8 cellular contexts compared by ENCODE assay signal in genomic region chr9:98943682-98944129, GRCh38. TPM values are rescaled to one million over a fixed set of nuclear protein-coding genes. Genes with fewer than 3 reads are reported as not detected.
DNase-seq lines count a peak whose midpoint lies in the region; ATAC-seq and TF ChIP-seq lines count a peak whose summit lies in the region.

Gene COL15A1, plus strand, starts transcription at chr9:98943907. Its CDS starts 155 bp downstream, at chr9:98944062.

- BruUV-seq in IMR-90 (replicated peaks; lab: Mats Ljungman, UMichigan): no TSS peak

- H3K27ac ChIP-seq in AG04450 (ENCODE audit: low read depth, low read length) (no peak within 1 kb of the TSS), IMR-90 (ENCODE audit: insufficient read depth, low read length) (peak within 1 kb of the TSS; percentile 73), ectodermal cell (ENCODE audit: insufficient read depth, low read depth, low read length, poor library complexity, severe bottlenecking) (no peak within 1 kb of the TSS)
- no peak within 1 kb of the TSS for H3K27ac ChIP-seq in naive thymus-derived CD4-positive, alpha-beta T cell (ENCODE audit: low read depth, low read length)

- dilution Hi-C loops in IMR-90 (cut with HindIII; ENCODE audit: low sequenced_read_pairs, unreplicated experiment): no loop called here

- H3K4me2 ChIP-seq in IMR-90 (ENCODE audit: low read depth, low read length): peak within 1 kb of the TSS; percentile 92

- peak within 1 kb of the TSS; percentile 27 for H2BK20ac ChIP-seq in IMR-90 (ENCODE audit: low read depth, low read length)

- ATAC-seq in IMR-90 (ENCODE audit: low read depth) (peak; percentile 81), HG03280 (IDR thresholded peaks at IDR 0.05; ENCODE audit: unreplicated experiment) (no peak)
- ATAC-seq in naive thymus-derived CD4-positive, alpha-beta T cell: no peak

- peak within 1 kb of the TSS; percentile 74 for H2BK120ac ChIP-seq in IMR-90 (ENCODE audit: low read depth, low read length)

- peak within 1 kb of the TSS; percentile 69 for H3K14ac ChIP-seq in IMR-90 (replicated peaks; ENCODE audit: low read depth, low read length)

- peak within 1 kb of the TSS; percentile 87 for H3K23ac ChIP-seq in IMR-90 (ENCODE audit: low read depth, low read length)

- H3K9me3 ChIP-seq in AG04450 (ENCODE audit: control insufficient read depth, insufficient read depth, low read length): no peaks in the 10 kb centered on the region; the same call in 1 of the 2 replicates
- no peaks in the 10 kb centered on the region for H3K9me3 ChIP-seq in IMR-90 (ENCODE audit: control insufficient read depth, insufficient read depth, low read length)
- H3K9me3 ChIP-seq in ectodermal cell (ENCODE audit: control insufficient read depth, low read length): no peaks in the 10 kb centered on the region
- H3K9me3 ChIP-seq in naive thymus-derived CD4-positive, alpha-beta T cell (ENCODE audit: control insufficient read depth in 2 of 3, low read length in 3 of 3): no peaks in the 10 kb centered on the region

- H3K27ac Mint-ChIP-seq in naive thymus-derived CD4-positive, alpha-beta T cell: no peak within 1 kb of the TSS

- WGBS in IMR-90 (ENCODE audit: extremely low coverage in 2 of 2, insufficient read length in 1 of 2), 2 experiments: 1% methylated on average over 44 of the region's 65 CpGs; no CpG with 5 or more reads in 1 of the 2 experiments
- WGBS in ectodermal cell, 2 experiments: 1% methylated on average over 65 of the region's 65 CpGs

- H3K4ac ChIP-seq in IMR-90 (ENCODE audit: low read depth, low read length): peak within 1 kb of the TSS; percentile 83

- peak within 1 kb of the TSS; percentile 89 for H2AFZ ChIP-seq in IMR-90 (replicated peaks; ENCODE audit: low read length, poor library complexity)

- H3K27me3 Mint-ChIP-seq in naive thymus-derived CD4-positive, alpha-beta T cell: peaks cover 46 to 87% (median 67%) of the 10 kb centered on the region in 5 donors

- H3K4me3 ChIP-seq in AG04450 (ENCODE audit: low read depth, low read length) (peak within 1 kb of the TSS; percentile 64), IMR-90 (ENCODE audit: insufficient read depth, low read depth, low read length) (peak within 1 kb of the TSS; percentile 99), ectodermal cell (ENCODE audit: insufficient read depth, low read depth, low read length) (peak within 1 kb of the TSS; percentile 35)
- H3K4me3 ChIP-seq in naive thymus-derived CD4-positive, alpha-beta T cell (ENCODE audit: low read length): no peak within 1 kb of the TSS

- H3K4me1 ChIP-seq in IMR-90 (ENCODE audit: control insufficient read depth, insufficient read depth, low read length) (peaks cover 3% of the 10 kb centered on the region; the same call in 1 of the 2 replicates), ectodermal cell (ENCODE audit: control insufficient read depth, insufficient read depth, low read length) (no peaks in the 10 kb centered on the region)
- no peaks in the 10 kb centered on the region for H3K4me1 ChIP-seq in naive thymus-derived CD4-positive, alpha-beta T cell (ENCODE audit: control insufficient read depth in 2 of 2, insufficient read depth in 2 of 2, low read length in 2 of 2)

- peak within 1 kb of the TSS; percentile 54 for H2BK5ac ChIP-seq in IMR-90 (ENCODE audit: low read depth, low read length, poor library complexity, severe bottlenecking)

- no peaks in the 10 kb centered on the region for H4K20me1 ChIP-seq in IMR-90 (ENCODE audit: insufficient read depth, low read length)

- H4K91ac ChIP-seq in IMR-90 (ENCODE audit: insufficient read depth, low read depth, low read length): peak within 1 kb of the TSS; percentile 77

- intact Hi-C loops in IMR-90 (cut with micrococcal nuclease): loop anchor here (1.0 kb wide), 1 partner anchor 82 kb away; no protein-coding TSS in a partner anchor
- intact Hi-C loops in naive thymus-derived CD4-positive, alpha-beta T cell (cut with micrococcal nuclease): no loop called here

- H2AK9ac ChIP-seq in IMR-90 (replicated peaks; ENCODE audit: low read depth, low read length, poor library complexity): peak within 1 kb of the TSS; percentile 80

- H3K79me1 ChIP-seq in IMR-90 (ENCODE audit: low read depth in 1 of 2, low read length in 2 of 2): peaks cover 6 to 20% of the 10 kb centered on the region in 2 experiments; a peak in 2 of 4 replicates

- H3K36me3 Mint-ChIP-seq in naive thymus-derived CD4-positive, alpha-beta T cell: peaks cover 0 to 1% (median 0%) of the 10 kb centered on the region in 5 donors

- in situ Hi-C loops in IMR-90 (cut with MboI; ENCODE audit: low sequenced_read_pairs): no loop called here
- in situ Hi-C loops in G401 (cut with HindIII; ENCODE audit: low sequenced_read_pairs): no loop called here

- peak within 1 kb of the TSS; percentile 86 for H4K5ac ChIP-seq in IMR-90 (ENCODE audit: low read depth, low read length)

- peak within 1 kb of the TSS; percentile 50; the same call in 2 of the 3 replicates for H2BK15ac ChIP-seq in IMR-90 (ENCODE audit: low read depth, low read length)

- TF ChIP-seq POLR2A in IMR-90 (IDR thresholded peaks at IDR 0.05; ENCODE audit: low read depth, low read length): no peak

- POLR2A ChIA-PET in AG04450 (lab: Yijun Ruan, JAX): no interaction called here
- POLR2A ChIA-PET in IMR-90 (lab: Charles Lee; ENCODE audit: unreplicated experiment): no interaction called here
- POLR2A ChIA-PET in naive thymus-derived CD4-positive, alpha-beta T cell (lab: Charles Lee): no interaction called here

- CTCF ChIA-PET in AG04450 (lab: Charles Lee): no interaction called here
- CTCF ChIA-PET in IMR-90 (lab: Yijun Ruan, JAX): interaction anchor here (1.0 kb wide), 1 partner anchor 13 kb away, joined by 5 read pairs; no protein-coding TSS in a partner anchor
- CTCF ChIA-PET in naive thymus-derived CD4-positive, alpha-beta T cell (lab: Charles Lee): no interaction called here

- H2AK5ac ChIP-seq in IMR-90 (ENCODE audit: low read depth, low read length): peak within 1 kb of the TSS; percentile 83

- H4K8ac ChIP-seq in IMR-90 (ENCODE audit: low read depth in 2 of 2, low read length in 2 of 2): peak within 1 kb of the TSS; percentile 67 to 91; a peak in 2 of 4 replicates

- peak within 1 kb of the TSS; percentile 92 for H3K18ac ChIP-seq in IMR-90 (ENCODE audit: low read depth, low read length)

- peaks cover 5 to 15% (median 11%) of the 10 kb centered on the region in 7 donors for H3K4me1 Mint-ChIP-seq in naive thymus-derived CD4-positive, alpha-beta T cell

- TF ChIP-seq RAD21 in IMR-90 (IDR thresholded peaks at IDR 0.05; ENCODE audit: low read length): peak; percentile 9; the same call in 1 of the 2 replicates

- H3K9ac ChIP-seq in IMR-90 (ENCODE audit: low read depth, low read length): peak within 1 kb of the TSS; percentile 94

- H3K4me3 Mint-ChIP-seq in naive thymus-derived CD4-positive, alpha-beta T cell: peak within 1 kb of the TSS in 7 of 10 donors; percentile 23 to 74 (median 52)

- TF ChIP-seq CTCF in AG04450 (IDR thresholded peaks at IDR 0.05; ENCODE audit: low read depth, low read length) (no peak), IMR-90 (conservative IDR thresholded peaks at IDR 0.05; ENCODE audit: low read depth, low read length) (0 out of 2 replicates have a peak, but pooled peaks have one; percentile 10)

- H3K27me3 ChIP-seq in AG04450 (ENCODE audit: control insufficient read depth, insufficient read depth, low read length) (peaks cover 79% of the 10 kb centered on the region), IMR-90 (ENCODE audit: control insufficient read depth, insufficient read depth, low read length) (peaks cover 35% of the 10 kb centered on the region), ectodermal cell (ENCODE audit: control insufficient read depth, insufficient read depth, low read length, poor library complexity, severe bottlenecking) (peaks cover 54% of the 10 kb centered on the region)
- H3K27me3 ChIP-seq in naive thymus-derived CD4-positive, alpha-beta T cell (ENCODE audit: control insufficient read depth in 2 of 2, insufficient read depth in 2 of 2, low read length in 2 of 2): peaks cover 7 to 8% of the 10 kb centered on the region in 2 donors

- H3K36me3 ChIP-seq in IMR-90 (ENCODE audit: control insufficient read depth, insufficient read depth, low read length) (peaks cover 11% of the 10 kb centered on the region; the same call in 1 of the 2 replicates), ectodermal cell (ENCODE audit: control insufficient read depth, insufficient read depth, low read length) (no peaks in the 10 kb centered on the region)
- H3K36me3 ChIP-seq in naive thymus-derived CD4-positive, alpha-beta T cell (ENCODE audit: control insufficient read depth in 2 of 3, insufficient read depth in 3 of 3, low read length in 3 of 3): no peaks in the 10 kb centered on the region

- H3K56ac ChIP-seq in IMR-90 (ENCODE audit: extremely low read depth, insufficient read depth, low read length): peak within 1 kb of the TSS; percentile 51; the same call in 1 of the 2 replicates

- no peaks in the 10 kb centered on the region for H3K9me3 Mint-ChIP-seq in naive thymus-derived CD4-positive, alpha-beta T cell

- H3K9me1 ChIP-seq in IMR-90 (ENCODE audit: insufficient read depth, low read length): peaks cover 5% of the 10 kb centered on the region; the same call in 1 of the 2 replicates

- DNase-seq in AG04450 (ENCODE audit: low read depth, low spot score) (no peak), IMR-90 (no peak), GM19238 (ENCODE audit: insufficient read length, low spot score) (no peak), inferior parietal cortex (ENCODE audit: extremely low spot score) (no peak), G401 (ENCODE audit: low spot score) (no peak)
- DNase-seq in naive thymus-derived CD4-positive, alpha-beta T cell: no peak

RNA-seq across cellular contexts. Expression of gene COL15A1, which starts in this region (rescaled TPM):
- 3.0 and 3.2 TPM in 2 replicates for polyA plus RNA-seq in AG04450 (2011; rRNA removed)
- polyA minus RNA-seq in AG04450 (2011; rRNA and poly(A)+ RNA removed): 2.0 and 2.8 TPM in 2 replicates
- total RNA-seq in IMR-90 (2012; rRNA removed): 1.9 and 2.2 TPM in 2 replicates
- 3.1 and 3.7 TPM in 2 replicates for polyA plus RNA-seq in IMR-90 (2012; rRNA removed)
- 1.9 and 4.0 TPM in 2 replicates for polyA plus RNA-seq in IMR-90 (2012; cell fraction: cytosol; rRNA removed)
- polyA plus RNA-seq in IMR-90 (2012; cell fraction: nucleus; rRNA removed; ENCODE audit: low replicate concordance): 4.3 and 4.6 TPM in 2 replicates
- polyA plus RNA-seq in ectodermal cell (2013, experiment 1 of 4): 1.7 TPM
- 1.8 TPM for polyA plus RNA-seq in ectodermal cell (2013, experiment 2 of 4)
- 1.3 TPM for polyA plus RNA-seq in ectodermal cell (2013, experiment 3 of 4)
- polyA plus RNA-seq in ectodermal cell (2013, experiment 4 of 4): 1.1 TPM
- total RNA-seq in naive thymus-derived CD4-positive, alpha-beta T cell: under 1 TPM in 2 of 5 experiments, not detected in 3; 0.05 to 0.31 TPM
- not detected for polyA plus RNA-seq in naive thymus-derived CD4-positive, alpha-beta T cell
- not detected in 2 replicates for total RNA-seq in G401 (2014; rRNA removed; shearing (Covaris generic))
